28 cellular contexts compared by ENCODE assay signal in genomic region chr1:202217516-202217915, GRCh38. TPM values are rescaled to one million over a fixed set of nuclear protein-coding genes. Genes with fewer than 3 reads are reported as not detected.
DNase-seq lines count a peak whose midpoint lies in the region; ATAC-seq, FAIRE-seq and TF ChIP-seq lines count a peak whose summit lies in the region.
"Had no signal": no experiment of that assay in that cellular context is flagged by ENCODE, and none has a peak within 500 bp of the region (broad histone marks: within the 10 kb centered on the region; RNA-seq: fewer than 3 reads in every experiment).

No MANE protein-coding gene starts in this region.

- no peak overlapping the region for H3K4me3 Mint-ChIP-seq in GM23338
- H3K4me3 Mint-ChIP-seq in central memory CD8-positive, alpha-beta T cell: no peak overlapping the region
- H3K4me3 Mint-ChIP-seq in neural crest cell: peak overlapping the region; percentile 29
- peak overlapping the region; percentile 29 for H3K4me3 Mint-ChIP-seq in type B pancreatic cell
- H3K4me3 Mint-ChIP-seq: CD4-positive, alpha-beta memory T cell had no signal

- no peaks in the 10 kb centered on the region for H3F3A ChIP-seq in GM23338 (replicated peaks; ENCODE audit: low read depth)

- no peak overlapping the region for H3K27ac ChIP-seq in GM23338 (ENCODE audit: low read depth)
- H3K27ac ChIP-seq in pancreas: no peak overlapping the region
- H3K27ac ChIP-seq: HL-60, KMS-11, SJCRH30 had no signal

- ATAC-seq in GM23338: no peak
- no peak for ATAC-seq in central memory CD8-positive, alpha-beta T cell (replicated peaks; ENCODE audit: extremely low read depth, poor library complexity, severe bottlenecking)
- ATAC-seq in pancreas: no peak
- ATAC-seq: PC-3, Right ventricle myocardium inferior, SK-N-SH treated with all-trans-retinoic acid at 6 μM for 48 hours had no signal

- no peaks in the 10 kb centered on the region for H4K20me1 ChIP-seq in GM23338 (replicated peaks; ENCODE audit: insufficient read depth)

- H3K9me3 ChIP-seq in pancreas: no peaks in the 10 kb centered on the region
- H3K9me3 ChIP-seq: Caco-2, HAP-1, SJCRH30 had no signal

- H3K27me3 Mint-ChIP-seq in GM23338 (ENCODE audit: insufficient read depth, low read depth, poor library complexity) (peaks cover 20% of the 10 kb centered on the region), neural crest cell (ENCODE audit: low read depth) (peaks cover 39% of the 10 kb centered on the region), type B pancreatic cell (peaks cover 75% of the 10 kb centered on the region)
- peaks cover 18% of the 10 kb centered on the region for H3K27me3 Mint-ChIP-seq in central memory CD8-positive, alpha-beta T cell

- intact Hi-C loops in pancreas (cut with DNase I): no loop called here

- no peak for FAIRE-seq in pancreas (lab: Jason Lieb, UNC)
- FAIRE-seq in GM19239 (lab: Jason Lieb, UNC): no peak
- FAIRE-seq: A204.1, G401.6 had no signal

- no peaks in the 10 kb centered on the region for H3K9me2 ChIP-seq in GM23338 (ENCODE audit: insufficient read depth)

- no peak overlapping the region for H3K27ac Mint-ChIP-seq in GM23338
- peak overlapping the region; percentile 42 for H3K27ac Mint-ChIP-seq in central memory CD8-positive, alpha-beta T cell (ENCODE audit: low read depth)
- no peak overlapping the region for H3K27ac Mint-ChIP-seq in neural crest cell (ENCODE audit: unreplicated experiment)
- no peak overlapping the region for H3K27ac Mint-ChIP-seq in type B pancreatic cell
- H3K27ac Mint-ChIP-seq: CD4-positive, alpha-beta memory T cell; IgD-negative memory B cell had no signal

- TF ChIP-seq CTCF in GM23338 (conservative IDR thresholded peaks at IDR 0.05; ENCODE audit: low read depth in 2 of 2) (no peak), neural crest cell (conservative IDR thresholded peaks at IDR 0.05) (no peak), type B pancreatic cell (conservative IDR thresholded peaks at IDR 0.05) (no peak), pancreas (IDR thresholded peaks at IDR 0.05) (no peak)

- peaks cover 6% of the 10 kb centered on the region for H3K4me1 ChIP-seq in GM23338 (ENCODE audit: insufficient read depth)
- no peaks in the 10 kb centered on the region for H3K4me1 ChIP-seq in pancreas
- H3K4me1 ChIP-seq: SJCRH30 had no signal

- H3K4me3 ChIP-seq in GM23338 (no peak overlapping the region), pancreas (no peak overlapping the region)
- H3K4me3 ChIP-seq: HAP-1, SJCRH30 had no signal

- no peaks in the 10 kb centered on the region for H3K36me3 Mint-ChIP-seq in GM23338 (ENCODE audit: low read depth)
- H3K36me3 Mint-ChIP-seq in central memory CD8-positive, alpha-beta T cell (ENCODE audit: insufficient read depth): peaks cover 7% of the 10 kb centered on the region
- H3K36me3 Mint-ChIP-seq in neural crest cell (ENCODE audit: low read depth): no peaks in the 10 kb centered on the region
- no peaks in the 10 kb centered on the region for H3K36me3 Mint-ChIP-seq in type B pancreatic cell
- H3K36me3 Mint-ChIP-seq: CD4-positive, alpha-beta memory T cell; IgD-negative memory B cell had no signal

- no peak for DNase-seq in GM23338 (ENCODE audit: low spot score)
- DNase-seq in central memory CD8-positive, alpha-beta T cell (ENCODE audit: low spot score in 2 of 2): no peak
- DNase-seq in neural crest cell (ENCODE audit: low read depth, low spot score): no peak
- no peak for DNase-seq in type B pancreatic cell (ENCODE audit: extremely low spot score, unreplicated experiment)
- DNase-seq in pancreas: no peak
- DNase-seq in GM19239 (ENCODE audit: insufficient read length, low spot score): no peak
- DNase-seq in GM19238 (ENCODE audit: insufficient read length, low spot score): no peak
- DNase-seq: AML-193; Caco-2; CD4-positive, alpha-beta memory T cell; GOT3; NCI-H1092 treated with DMSO at 0.1 percent for 48 hours; NCI-H1436; NCI-H187 treated with DMSO at 0.1 percent for 48 hours; NCI-H446; NCI-H524 treated with DMSO at 0.1 percent for 48 hours; NCI-H774; NK-92 treated with Interleukin-12 subunit alpha and Interleukin-12 subunit beta, amount 100 ng/mL, for 24 hours; PC-3; SJCRH30 had no signal

- no peaks in the 10 kb centered on the region for H3K9me3 Mint-ChIP-seq in GM23338
- H3K9me3 Mint-ChIP-seq in central memory CD8-positive, alpha-beta T cell: no peaks in the 10 kb centered on the region
- H3K9me3 Mint-ChIP-seq in neural crest cell: no peaks in the 10 kb centered on the region
- no peaks in the 10 kb centered on the region for H3K9me3 Mint-ChIP-seq in type B pancreatic cell
- H3K9me3 Mint-ChIP-seq: CD4-positive, alpha-beta memory T cell had no signal

- WGBS in pancreas, 2 donors: 51 to 53% methylated on average over 3 of the region's 3 CpGs

- peak overlapping the region; percentile 65; the same call in 1 of the 2 replicates for H2AFZ ChIP-seq in GM23338

- H3K79me2 ChIP-seq in GM23338 (replicated peaks; ENCODE audit: insufficient read depth): no peaks in the 10 kb centered on the region

- H3K4me2 ChIP-seq in GM23338: no peak overlapping the region
- H3K4me2 ChIP-seq: KMS-11 had no signal

- peaks cover 37% of the 10 kb centered on the region for H3K4me1 Mint-ChIP-seq in GM23338
- peaks cover 52% of the 10 kb centered on the region for H3K4me1 Mint-ChIP-seq in central memory CD8-positive, alpha-beta T cell
- H3K4me1 Mint-ChIP-seq in neural crest cell: peaks cover 45% of the 10 kb centered on the region
- peaks cover 21% of the 10 kb centered on the region for H3K4me1 Mint-ChIP-seq in type B pancreatic cell (ENCODE audit: unreplicated experiment)

- H3K27me3 ChIP-seq in GM23338 (ENCODE audit: insufficient read depth): peaks cover 5% of the 10 kb centered on the region
- no peaks in the 10 kb centered on the region for H3K27me3 ChIP-seq in pancreas

- no peaks in the 10 kb centered on the region for H3K36me3 ChIP-seq in GM23338 (ENCODE audit: insufficient read depth)
- H3K36me3 ChIP-seq in pancreas: no peaks in the 10 kb centered on the region
- H3K36me3 ChIP-seq: HAP-1, SJCRH30 had no signal

TF ChIP-seq in GM23338, 12 proteins besides CTCF, POLR2A, EP300 and RAD21 (continues in another document):
- TF ChIP-seq NANOG (IDR thresholded peaks at IDR 0.05; ENCODE audit: borderline replicate concordance): no peak
- TF ChIP-seq POLR2AphosphoS5 (IDR thresholded peaks at IDR 0.05; ENCODE audit: low read depth): no peak
- TF ChIP-seq ZNF114 (CRISPR knock-in tag; IDR thresholded peaks at IDR 0.05): no peak
- no peak for TF ChIP-seq ZNF331 (CRISPR knock-in tag; IDR thresholded peaks at IDR 0.05; ENCODE audit: low read depth)
- TF ChIP-seq CREB1 (CRISPR knock-in tag; IDR thresholded peaks at IDR 0.05; ENCODE audit: low read depth): no peak
- no peak for TF ChIP-seq REST (IDR thresholded peaks at IDR 0.05; ENCODE audit: unreplicated experiment)

RNA-seq across cellular contexts. Expression of gene LGR6, which starts 23.9 kb away (rescaled TPM):
- total RNA-seq in GM23338 (2014; rRNA removed; shearing (Covaris generic)): 0.58 and 0.66 TPM in 2 replicates
- polyA plus RNA-seq in GM23338 (2016; fragmentation: Nextera tagmentation; extraction: Ambion mirVana): 0.89 and 0.96 TPM in 2 replicates
- 0.16 and 0.91 TPM in 2 replicates for total RNA-seq in neural crest cell
- total RNA-seq in type B pancreatic cell (ENCODE audit: low replicate concordance): 2.8 and 6.9 TPM in 2 replicates
- total RNA-seq in pancreas: under 1 TPM in 3 of 6 donors, not detected in 3; 0.06 to 0.20 (median 0.06) TPM
- polyA plus RNA-seq in pancreas: under 1 TPM; 0.15 to 0.47 TPM
- total RNA-seq: SJCRH30 had no signal
- polyA plus RNA-seq: IgD-negative memory B cell had no signal

RNA-seq across cellular contexts. Expression of gene PTPN7, which starts 57.1 kb away (rescaled TPM):
- 0.12 TPM in 1 of 2 replicates, not detected in the other for total RNA-seq in GM23338 (2014; rRNA removed; shearing (Covaris generic))
- polyA plus RNA-seq in GM23338 (2016; fragmentation: Nextera tagmentation; extraction: Ambion mirVana) (0.33 TPM in 1 of 2 replicates, not detected in the other), pancreas (1 to 10 TPM in 1 of 2 donors, under 1 TPM in 1; 0.61 to 1.2 TPM)
- total RNA-seq in neural crest cell (not detected in 2 replicates), type B pancreatic cell (ENCODE audit: low replicate concordance) (0.29 TPM in 1 of 2 replicates, not detected in the other), pancreas (1 to 10 TPM in 4 of 6 donors, under 1 TPM in 2; 0.23 to 2.9 (median 1.0) TPM)
- total RNA-seq: Caco-2, PC-3 had no signal

Comparison
In these comparisons a context has a peak if more than half of its experiments do, and no peak if none do; other contexts are left out.
1. H3K4me3 Mint-ChIP-seq: peak in neural crest cell (single experiment) and type B pancreatic cell (single experiment); none in GM23338 (single experiment) and central memory CD8-positive, alpha-beta T cell (single experiment).